Comparison of ENCODE assay signal across 15 cellular contexts in genomic region chr12:120892265-120892664, GRCh38. TPM values are rescaled to one million over a fixed set of nuclear protein-coding genes. Genes with fewer than 3 reads are reported as not detected.
A peak's percentile ranks its signal among the peaks of the same experiment; 100 is the strongest.
DNase-seq lines count a peak whose midpoint lies in the region; ATAC-seq and TF ChIP-seq lines count a peak whose summit lies in the region.
"Had no signal": no experiment of that assay in that cellular context is flagged by ENCODE, and none has a peak within 500 bp of the region (broad histone marks: within the 10 kb centered on the region; RNA-seq: fewer than 3 reads in every experiment).

No MANE protein-coding gene starts in this region.

- no peak overlapping the region for H2AFZ ChIP-seq in Karpas-422 (ENCODE audit: low read length)

- H3K27ac ChIP-seq in Karpas-422 (ENCODE audit: low read length) (no peak overlapping the region), right cardiac atrium (ENCODE audit: low read length) (peak overlapping the region; percentile 71), tibial artery (no peak overlapping the region), SJCRH30 (no peak overlapping the region)

- no peaks in the 10 kb centered on the region for H3K9me3 Mint-ChIP-seq in CD14-positive monocyte

- no peak for ATAC-seq in T-helper 17 cell
- ATAC-seq in right cardiac atrium, result peak in 1 of 2 donors; percentile 41
- ATAC-seq in GM21619 (IDR thresholded peaks at IDR 0.05; ENCODE audit: unreplicated experiment), result no peak
- ATAC-seq: gastrocnemius medialis had no signal

- H3K36me3 Mint-ChIP-seq in CD14-positive monocyte, result peaks cover 8 to 17% of the 10 kb centered on the region in 2 donors
- peaks cover 4% of the 10 kb centered on the region for H3K36me3 Mint-ChIP-seq in T-helper 17 cell (ENCODE audit: low read depth)

- peaks cover 9% of the 10 kb centered on the region; the same call in 1 of the 2 replicates for H4K20me1 ChIP-seq in Karpas-422 (ENCODE audit: insufficient read depth, low read depth, low read length)

- H3K27me3 ChIP-seq in Karpas-422 (ENCODE audit: low read length) (no peaks in the 10 kb centered on the region), right cardiac atrium (ENCODE audit: control insufficient read depth, insufficient read depth) (no peaks in the 10 kb centered on the region), tibial artery (no peaks in the 10 kb centered on the region), SJCRH30 (no peaks in the 10 kb centered on the region)
- H3K27me3 ChIP-seq: gastrocnemius medialis had no signal

- H3K4me2 ChIP-seq in Karpas-422 (ENCODE audit: low read depth, low read length, poor library complexity, severe bottlenecking), result peak overlapping the region; percentile 28

- TF ChIP-seq CTCF in CD14-positive monocyte (IDR thresholded peaks at IDR 0.05) (no peak), tibial artery (IDR thresholded peaks at IDR 0.05) (no peak), GM20000 (IDR thresholded peaks at IDR 0.05; ENCODE audit: extremely low read depth, missing control alignments) (no peak)

- H3K9me2 ChIP-seq in Karpas-422 (replicated peaks; ENCODE audit: insufficient read depth, low read length), result no peaks in the 10 kb centered on the region

- peaks cover 91% of the 10 kb centered on the region for H3K79me2 ChIP-seq in Karpas-422 (ENCODE audit: low read length)

- H3K9me3 ChIP-seq in Karpas-422 (ENCODE audit: low read length) (no peaks in the 10 kb centered on the region), T-helper 17 cell (ENCODE audit: control insufficient read depth, low read length, poor library complexity, severe bottlenecking) (no peaks in the 10 kb centered on the region), right cardiac atrium (ENCODE audit: control insufficient read depth, low read length) (no peaks in the 10 kb centered on the region), tibial artery (no peaks in the 10 kb centered on the region), SJCRH30 (replicated peaks) (no peaks in the 10 kb centered on the region)
- H3K9me3 ChIP-seq: gastrocnemius medialis had no signal

- no peak overlapping the region for H3K9ac ChIP-seq in Karpas-422 (ENCODE audit: low read length)

- H3K4me3 ChIP-seq in Karpas-422 (ENCODE audit: low read length) (no peak overlapping the region), right cardiac atrium (ENCODE audit: low read length) (no peak overlapping the region), tibial artery (no peak overlapping the region), SJCRH30 (no peak overlapping the region)
- H3K4me3 ChIP-seq: gastrocnemius medialis had no signal

- no peaks in the 10 kb centered on the region for H3K27me3 Mint-ChIP-seq in CD14-positive monocyte (ENCODE audit: low read depth in 3 of 3)
- H3K27me3 Mint-ChIP-seq in T-helper 17 cell, result no peaks in the 10 kb centered on the region

- H3K4me1 ChIP-seq in Karpas-422 (ENCODE audit: low read length) (peaks cover 16% of the 10 kb centered on the region), right cardiac atrium (ENCODE audit: control insufficient read depth, insufficient read depth, low read length) (peaks cover 5% of the 10 kb centered on the region), tibial artery (peaks cover 0 to 38% (median 10%) of the 10 kb centered on the region in 4 donors), SJCRH30 (no peaks in the 10 kb centered on the region)

- peak overlapping the region in 1 of 2 donors; percentile 42 for H3K4me3 Mint-ChIP-seq in CD14-positive monocyte
- H3K4me3 Mint-ChIP-seq in T-helper 17 cell, result peak overlapping the region; percentile 19

- H3K4me1 Mint-ChIP-seq in CD14-positive monocyte (peaks cover 52% of the 10 kb centered on the region), T-helper 17 cell (peaks cover 40% of the 10 kb centered on the region)

- 42% methylated on average over 5 of the region's 5 CpGs for WGBS in right cardiac atrium

- DNase-seq in CD14-positive monocyte (ENCODE audit: low spot score), result no peak
- DNase-seq in Karpas-422, result no peak
- no peak for DNase-seq in T-helper 17 cell
- DNase-seq in right cardiac atrium, result no peak
- no peak for DNase-seq in tibial artery
- DNase-seq in SJCRH30, result no peak
- DNase-seq in GM20000 (ENCODE audit: low spot score), result no peak
- DNase-seq: activated CD4-positive, CD25-positive, alpha-beta regulatory T cell; activated CD8-positive, alpha-beta memory T cell treated with anti-CD3 and anti-CD28 coated beads, Interleukin-2, amount 50 U/mL, for 48 hours; cerebellar nuclear complex; DMS153; gastrocnemius medialis; NCI-H1092; stimulated activated naive CD4-positive, alpha-beta T cell had no signal

- intact Hi-C loops in CD14-positive monocyte (cut with micrococcal nuclease) (no loop called here), right cardiac atrium (cut with DNase I) (no loop called here), tibial artery (cut with DNase I; ENCODE audit: low total_unique reads) (no loop called here)

- H3K27ac Mint-ChIP-seq in CD14-positive monocyte, result peak overlapping the region; percentile 76 to 91 (median 84)
- peak overlapping the region; percentile 69 for H3K27ac Mint-ChIP-seq in T-helper 17 cell

- H3K36me3 ChIP-seq in Karpas-422 (ENCODE audit: insufficient read depth, low read length) (no peaks in the 10 kb centered on the region), tibial artery (peaks cover 0 to 4% (median 0%) of the 10 kb centered on the region in 3 donors), SJCRH30 (0 out of 2 replicates have a peak, but pooled peaks cover 3% of the 10 kb centered on the region)
- H3K36me3 ChIP-seq: gastrocnemius medialis had no signal

RNA-seq across cellular contexts. Expression of gene SPPL3, which starts 11.9 kb away (rescaled TPM):
- polyA plus RNA-seq in CD14-positive monocyte (10 to 100 TPM; 14.5 to 18.6 TPM), right cardiac atrium (10.9 TPM)
- 5.4 and 11.9 TPM in 2 replicates for total RNA-seq in Karpas-422 (2014; rRNA removed; shearing (Covaris generic); ENCODE audit: low replicate concordance)
- total RNA-seq in T-helper 17 cell (10 to 100 TPM; 44.6 to 60.7 TPM), right cardiac atrium (10 to 100 TPM; 30.9 to 32.4 (median 31.7) TPM)
- 14.9 and 16.1 TPM in 2 replicates for total RNA-seq in SJCRH30 (2014; rRNA removed; shearing (Covaris generic))
